In genomic region chr1:186375152-186375928, GRCh38 we compare ENCODE assay signal across 1 cellular context.
TF ChIP-seq lines count a peak whose summit lies in the region.

Gene ODR4, plus strand, starts transcription at chr1:186375838. Its CDS starts 3,948 bp downstream, at chr1:186379786.
Gene TPR, minus strand, starts transcription at chr1:186375253. Its CDS starts 225 bp downstream, at chr1:186375028.

TF ChIP-seq in K562, 482 proteins besides CTCF, POLR2A, EP300 and RAD21 (continued from another document and continues in another):
- peak; percentile 68 for TF ChIP-seq USF1 (CRISPR knock-in tag; IDR thresholded peaks at IDR 0.05)
- no peak; the same call in none of the 2 replicates for TF ChIP-seq EGR1 (conservative IDR thresholded peaks at IDR 0.05)
- TF ChIP-seq ZNF347 (CRISPR knock-in tag; IDR thresholded peaks at IDR 0.05; ENCODE audit: low read depth) = no peak
- 0 out of 2 replicates have a peak, but pooled peaks have one; percentile 17 for TF ChIP-seq POLR2AphosphoS2 (IDR thresholded peaks at IDR 0.05; ENCODE audit: low read length)
- TF ChIP-seq GABPA (tag; conservative IDR thresholded peaks at IDR 0.05; ENCODE audit: low read depth) = peak; percentile 94
- TF ChIP-seq OTX1 (CRISPR knock-in tag; IDR thresholded peaks at IDR 0.05) = peak; percentile 89
- peak; percentile 21 for TF ChIP-seq CCNT2 (IDR thresholded peaks at IDR 0.05; ENCODE audit: borderline replicate concordance, extremely low read depth, insufficient read length, low read depth, low read length)
- TF ChIP-seq ZNF695 (CRISPR knock-in tag; IDR thresholded peaks at IDR 0.05) = no peak
- peak; percentile 98 for TF ChIP-seq ZBTB2 (IDR thresholded peaks at IDR 0.05)
- TF ChIP-seq CHD2 (IDR thresholded peaks at IDR 0.05; ENCODE audit: low read depth, low read length) = peak; percentile 61; the same call in 1 of the 2 replicates
- peak; percentile 88 for TF ChIP-seq ETV1 (tag; conservative IDR thresholded peaks at IDR 0.05; ENCODE audit: low read depth)
- no peak for TF ChIP-seq U2AF2 (optimal IDR thresholded peaks at IDR 0.05; ENCODE audit: low read depth, low read length)
- TF ChIP-seq CBX3 (IDR thresholded peaks at IDR 0.05; ENCODE audit: borderline replicate concordance in 1 of 2, low read length in 2 of 2) = peak in 1 of 2 experiments; percentile 86; a peak in 2 of 3 replicates
- TF ChIP-seq, protein P1, sequence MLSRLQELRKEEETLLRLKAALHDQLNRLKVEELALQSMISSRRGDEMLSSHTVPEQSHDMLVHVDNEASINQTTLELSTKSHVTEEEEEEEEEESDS (CRISPR knock-in tag; IDR thresholded peaks at IDR 0.05) = no peak
- TF ChIP-seq UBTF (IDR thresholded peaks at IDR 0.05; ENCODE audit: borderline replicate concordance in 1 of 2, low read depth in 2 of 2, low read length in 2 of 2) = peak in 1 of 2 experiments; percentile 68; a peak in 2 of 4 replicates
- TF ChIP-seq FOSL1 (tag; conservative IDR thresholded peaks at IDR 0.05) = peak; percentile 71
- peak; percentile 81 for TF ChIP-seq TAF1 (IDR thresholded peaks at IDR 0.05; ENCODE audit: control insufficient read depth, extremely low read depth, insufficient read depth, low read length, severe bottlenecking)
- TF ChIP-seq, protein P2, sequence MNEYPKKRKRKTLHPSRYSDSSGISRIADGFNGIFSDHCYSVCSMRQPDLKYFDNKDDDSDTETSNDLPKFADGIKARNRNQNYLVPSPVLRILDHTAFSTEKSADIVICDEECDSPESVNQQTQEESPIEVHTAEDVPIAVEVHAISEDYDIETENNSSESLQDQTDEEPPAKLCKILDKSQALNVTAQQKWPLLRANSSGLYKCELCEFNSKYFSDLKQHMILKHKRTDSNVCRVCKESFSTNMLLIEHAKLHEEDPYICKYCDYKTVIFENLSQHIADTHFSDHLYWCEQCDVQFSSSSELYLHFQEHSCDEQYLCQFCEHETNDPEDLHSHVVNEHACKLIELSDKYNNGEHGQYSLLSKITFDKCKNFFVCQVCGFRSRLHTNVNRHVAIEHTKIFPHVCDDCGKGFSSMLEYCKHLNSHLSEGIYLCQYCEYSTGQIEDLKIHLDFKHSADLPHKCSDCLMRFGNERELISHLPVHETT (CRISPR knock-in tag; conservative IDR thresholded peaks at IDR 0.05 in 1 of 2, IDR thresholded peaks at IDR 0.05 in 1 of 2) = peak in 1 of 2 experiments; percentile 100; a peak in 2 of 4 replicates
- TF ChIP-seq, protein P3, sequence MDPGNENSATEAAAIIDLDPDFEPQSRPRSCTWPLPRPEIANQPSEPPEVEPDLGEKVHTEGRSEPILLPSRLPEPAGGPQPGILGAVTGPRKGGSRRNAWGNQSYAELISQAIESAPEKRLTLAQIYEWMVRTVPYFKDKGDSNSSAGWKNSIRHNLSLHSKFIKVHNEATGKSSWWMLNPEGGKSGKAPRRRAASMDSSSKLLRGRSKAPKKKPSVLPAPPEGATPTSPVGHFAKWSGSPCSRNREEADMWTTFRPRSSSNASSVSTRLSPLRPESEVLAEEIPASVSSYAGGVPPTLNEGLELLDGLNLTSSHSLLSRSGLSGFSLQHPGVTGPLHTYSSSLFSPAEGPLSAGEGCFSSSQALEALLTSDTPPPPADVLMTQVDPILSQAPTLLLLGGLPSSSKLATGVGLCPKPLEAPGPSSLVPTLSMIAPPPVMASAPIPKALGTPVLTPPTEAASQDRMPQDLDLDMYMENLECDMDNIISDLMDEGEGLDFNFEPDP (CRISPR knock-in tag; IDR thresholded peaks at IDR 0.05) = no peak; the same call in 1 of the 2 replicates
- TF ChIP-seq TCF7 (IDR thresholded peaks at IDR 0.05; ENCODE audit: borderline replicate concordance) = peak; percentile 23; the same call in 1 of the 2 replicates
- TF ChIP-seq NFATC3 (IDR thresholded peaks at IDR 0.05) = peak; percentile 64; the same call in 1 of the 2 replicates
- TF ChIP-seq CXXC5 (CRISPR knock-in tag; IDR thresholded peaks at IDR 0.05) = peak; percentile 93
- no peak for TF ChIP-seq BRCA1 (IDR thresholded peaks at IDR 0.05)
- no peak for TF ChIP-seq BRCA1 (CRISPR knock-in tag; IDR thresholded peaks at IDR 0.05)
- TF ChIP-seq HDAC2 (IDR thresholded peaks at IDR 0.05) = peak; percentile 91
- TF ChIP-seq ETV6 (IDR thresholded peaks at IDR 0.05; ENCODE audit: borderline replicate concordance in 1 of 2, low read depth in 2 of 2, low read length in 1 of 2) = peak; percentile 82 to 92
- peak; percentile 88; the same call in 1 of the 2 replicates for TF ChIP-seq ETV6 (CRISPR knock-in tag; IDR thresholded peaks at IDR 0.05; ENCODE audit: borderline replicate concordance)
- peak; percentile 81; the same call in 1 of the 2 replicates for TF ChIP-seq ZNF197 (CRISPR knock-in tag; IDR thresholded peaks at IDR 0.05; ENCODE audit: low read depth)
- TF ChIP-seq MAFG (tag; conservative IDR thresholded peaks at IDR 0.05) = no peak
- TF ChIP-seq ELF1 (tag; IDR thresholded peaks at IDR 0.05) = peak; percentile 99
- TF ChIP-seq SMARCE1 (IDR thresholded peaks at IDR 0.05) = no peak; the same call in 1 of the 2 replicates
- peak; percentile 68 for TF ChIP-seq SAP30 (IDR thresholded peaks at IDR 0.05; ENCODE audit: borderline replicate concordance, insufficient read depth, low read depth, low read length, poor library complexity, severe bottlenecking)
- TF ChIP-seq ZNF444 (CRISPR knock-in tag; IDR thresholded peaks at IDR 0.05) = no peak
- TF ChIP-seq NEUROD1 (IDR thresholded peaks at IDR 0.05; ENCODE audit: borderline replicate concordance, low read depth, low read length, partially characterized antibody) = peak; percentile 70
- no peak for TF ChIP-seq ZNF277 (CRISPR knock-in tag; IDR thresholded peaks at IDR 0.05; ENCODE audit: borderline replicate concordance)
- peak; percentile 72; the same call in 1 of the 2 replicates for TF ChIP-seq ZBTB43 (CRISPR knock-in tag; IDR thresholded peaks at IDR 0.05)
- no peak for TF ChIP-seq PCBP1 (IDR thresholded peaks at IDR 0.05; ENCODE audit: low read depth, low read length, poor library complexity, severe bottlenecking)
- TF ChIP-seq TRIM24 (IDR thresholded peaks at IDR 0.05) = peak; percentile 48 to 78
- TF ChIP-seq SIX5 (IDR thresholded peaks at IDR 0.05; ENCODE audit: borderline replicate concordance in 1 of 2, insufficient read depth in 1 of 2, low read depth in 1 of 2, low read length in 2 of 2) = peak; percentile 68 to 81
- TF ChIP-seq LEF1 (IDR thresholded peaks at IDR 0.05) = peak; percentile 84
- TF ChIP-seq CREM (IDR thresholded peaks at IDR 0.05; ENCODE audit: low read depth) = peak; percentile 97
- TF ChIP-seq SP2 (IDR thresholded peaks at IDR 0.05; ENCODE audit: extremely low read depth, low read depth, low read length, poor library complexity, severe bottlenecking) = peak; percentile 29
- peak; percentile 53; the same call in 1 of the 2 replicates for TF ChIP-seq GTF2E2 (tag; IDR thresholded peaks at IDR 0.05)
- TF ChIP-seq ZNF764 (CRISPR knock-in tag; IDR thresholded peaks at IDR 0.05; ENCODE audit: low read depth) = no peak
- TF ChIP-seq TEAD4 (IDR thresholded peaks at IDR 0.05; ENCODE audit: low read length) = peak; percentile 25
- TF ChIP-seq TEAD4 (CRISPR knock-in tag; IDR thresholded peaks at IDR 0.05; ENCODE audit: borderline replicate concordance) = no peak
- TF ChIP-seq SETDB1 (IDR thresholded peaks at IDR 0.05; ENCODE audit: low read length) = no peak
- peak; percentile 78; the same call in 1 of the 2 replicates for TF ChIP-seq ZC3H8 (IDR thresholded peaks at IDR 0.05)
- peak; percentile 90 for TF ChIP-seq RB1 (IDR thresholded peaks at IDR 0.05; ENCODE audit: low read depth)
- peak; percentile 89; the same call in 1 of the 2 replicates for TF ChIP-seq FOXK1 (CRISPR knock-in tag; IDR thresholded peaks at IDR 0.05; ENCODE audit: borderline replicate concordance)
- no peak for TF ChIP-seq RHOXF2B (CRISPR knock-in tag; conservative IDR thresholded peaks at IDR 0.05)
- no peak for TF ChIP-seq DDX20 (tag; IDR thresholded peaks at IDR 0.05; ENCODE audit: low read depth)
- 0 out of 2 replicates have a peak, but pooled peaks have one; percentile 10 for TF ChIP-seq ZSCAN32 (CRISPR knock-in tag; IDR thresholded peaks at IDR 0.05)
- TF ChIP-seq ZNF384 (IDR thresholded peaks at IDR 0.05; ENCODE audit: low read depth, low read length) = peak; percentile 4; the same call in 1 of the 2 replicates
- TF ChIP-seq, protein P4, sequence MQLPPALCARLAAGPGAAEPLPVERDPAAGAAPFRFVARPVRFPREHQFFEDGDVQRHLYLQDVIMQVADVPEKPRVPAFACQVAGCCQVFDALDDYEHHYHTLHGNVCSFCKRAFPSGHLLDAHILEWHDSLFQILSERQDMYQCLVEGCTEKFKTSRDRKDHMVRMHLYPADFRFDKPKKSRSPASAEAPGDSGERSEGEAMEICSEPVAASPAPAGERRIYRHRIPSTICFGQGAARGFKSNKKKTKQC (CRISPR knock-in tag; IDR thresholded peaks at IDR 0.05) = no peak
- TF ChIP-seq ARID1B (IDR thresholded peaks at IDR 0.05) = peak; percentile 75
- peak; percentile 94 for TF ChIP-seq GABPB1 (CRISPR knock-in tag; IDR thresholded peaks at IDR 0.05)
- 0 out of 2 replicates have a peak, but pooled peaks have one; percentile 19 for TF ChIP-seq JUN (IDR thresholded peaks at IDR 0.05; ENCODE audit: borderline replicate concordance, low read depth, low read length)
- 0 out of 2 replicates have a peak, but pooled peaks have one; percentile 11 for TF ChIP-seq JUN (CRISPR knock-in tag; IDR thresholded peaks at IDR 0.05; ENCODE audit: borderline replicate concordance)
- TF ChIP-seq C11orf30 (IDR thresholded peaks at IDR 0.05; ENCODE audit: low read depth) = peak; percentile 95
- no peak for TF ChIP-seq IFI16 (CRISPR knock-in tag; IDR thresholded peaks at IDR 0.05)
- TF ChIP-seq ZNF146 (CRISPR knock-in tag; IDR thresholded peaks at IDR 0.05; ENCODE audit: unreplicated experiment) = no peak
- TF ChIP-seq, protein P5, sequence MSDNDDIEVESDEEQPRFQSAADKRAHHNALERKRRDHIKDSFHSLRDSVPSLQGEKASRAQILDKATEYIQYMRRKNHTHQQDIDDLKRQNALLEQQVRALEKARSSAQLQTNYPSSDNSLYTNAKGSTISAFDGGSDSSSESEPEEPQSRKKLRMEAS (CRISPR knock-in tag; IDR thresholded peaks at IDR 0.05) = peak; percentile 88
- no peak for TF ChIP-seq CBX2 (IDR thresholded peaks at IDR 0.05; ENCODE audit: insufficient read depth, low read length, poor library complexity, severe bottlenecking)
- TF ChIP-seq, protein P6, sequence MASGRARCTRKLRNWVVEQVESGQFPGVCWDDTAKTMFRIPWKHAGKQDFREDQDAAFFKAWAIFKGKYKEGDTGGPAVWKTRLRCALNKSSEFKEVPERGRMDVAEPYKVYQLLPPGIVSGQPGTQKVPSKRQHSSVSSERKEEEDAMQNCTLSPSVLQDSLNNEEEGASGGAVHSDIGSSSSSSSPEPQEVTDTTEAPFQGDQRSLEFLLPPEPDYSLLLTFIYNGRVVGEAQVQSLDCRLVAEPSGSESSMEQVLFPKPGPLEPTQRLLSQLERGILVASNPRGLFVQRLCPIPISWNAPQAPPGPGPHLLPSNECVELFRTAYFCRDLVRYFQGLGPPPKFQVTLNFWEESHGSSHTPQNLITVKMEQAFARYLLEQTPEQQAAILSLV (tag; IDR thresholded peaks at IDR 0.05) = no peak
